17 cellular contexts compared by ENCODE assay signal in genomic region chr19:46289724-46290619, GRCh38. TPM values are rescaled to one million over a fixed set of nuclear protein-coding genes. Genes with fewer than 3 reads are reported as not detected.
A peak's percentile ranks its signal among the peaks of the same experiment; 100 is the strongest.
DNase-seq lines count a peak whose midpoint lies in the region; ATAC-seq, FAIRE-seq and TF ChIP-seq lines count a peak whose summit lies in the region.
"Had no signal": no experiment of that assay in that cellular context is flagged by ENCODE, and none has a peak within 500 bp of the region (broad histone marks: within the 10 kb centered on the region; RNA-seq: fewer than 3 reads in every experiment).

No MANE protein-coding gene starts in this region.

- FAIRE-seq in HepG2 (lab: Jason Lieb, UNC) (no peak), endothelial cell of umbilical vein (lab: Jason Lieb, UNC) (no peak)
- FAIRE-seq: G401.6 had no signal

- in situ Hi-C loops in HepG2 (cut with HindIII; ENCODE audit: extremely low pct_ligation_motif_present, low pct_unique_long_range_greater_than_20kb): loop anchor here (10.0 kb wide), 1 partner anchor 105 kb away; no protein-coding TSS in a partner anchor

- no peak overlapping the region for H3K27ac ChIP-seq in HepG2 (ENCODE audit: extremely low read length, insufficient read depth, low read length)
- H3K27ac ChIP-seq in right lobe of liver: no peak overlapping the region
- peak overlapping the region; percentile 95 for H3K27ac ChIP-seq in endothelial cell of umbilical vein (ENCODE audit: insufficient read depth, low read depth, low read length)
- no peak overlapping the region for H3K27ac ChIP-seq in osteoblast (ENCODE audit: low read depth, low read length)
- peak overlapping the region; percentile 47 to 68 for H3K27ac ChIP-seq in uterus
- H3K27ac ChIP-seq: KMS-11, VCaP had no signal

- H3K27ac Mint-ChIP-seq in stimulated activated naive CD8-positive, alpha-beta T cell treated with anti-CD3 and anti-CD28 coated beads, Interleukin-15, amount 100 ng/mL, for 72 hours: no peak overlapping the region
- no peak overlapping the region for H3K27ac Mint-ChIP-seq in activated naive CD4-positive, alpha-beta T cell treated with anti-CD3 and anti-CD28 coated beads, Interleukin-2, amount 10 ng/mL, durations not matched to agents 7 days and 5 days
- H3K27ac Mint-ChIP-seq: activated CD4-positive, alpha-beta T cell treated with anti-CD3 and anti-CD28 coated beads, Interleukin-2, amount 10 ng/mL, durations not matched to agents 7 days and 5 days; CD4-positive, CD25-positive, alpha-beta regulatory T cell had no signal

- H3K4me3 ChIP-seq in HepG2 (replicated peaks in 1 of 3; ENCODE audit: insufficient read depth in 1 of 3, low read depth in 2 of 3, low read length in 3 of 3) (no peak overlapping the region), right lobe of liver (no peak overlapping the region), endothelial cell of umbilical vein (replicated peaks in 1 of 3; ENCODE audit: insufficient read depth in 1 of 3, low read depth in 1 of 3, low read length in 3 of 3) (no peak overlapping the region), osteoblast (ENCODE audit: insufficient read depth, low read length) (no peak overlapping the region), uterus (no peak overlapping the region)
- H3K4me3 ChIP-seq: thoracic aorta had no signal

- H3K27me3 Mint-ChIP-seq in stimulated activated naive CD8-positive, alpha-beta T cell treated with anti-CD3 and anti-CD28 coated beads, Interleukin-15, amount 100 ng/mL, for 72 hours: peaks cover 11% of the 10 kb centered on the region
- peaks cover 4% of the 10 kb centered on the region for H3K27me3 Mint-ChIP-seq in activated naive CD4-positive, alpha-beta T cell treated with anti-CD3 and anti-CD28 coated beads, Interleukin-2, amount 10 ng/mL, durations not matched to agents 7 days and 5 days

- peaks cover 9% of the 10 kb centered on the region; the same call in 1 of the 2 replicates for H3K4me1 ChIP-seq in HepG2 (ENCODE audit: insufficient read depth, low read length)
- H3K4me1 ChIP-seq in right lobe of liver: no peaks in the 10 kb centered on the region
- peaks cover 14% of the 10 kb centered on the region for H3K4me1 ChIP-seq in endothelial cell of umbilical vein (ENCODE audit: control insufficient read depth, extremely low read depth, insufficient read depth, low read length)
- peaks cover 9% of the 10 kb centered on the region for H3K4me1 ChIP-seq in osteoblast (ENCODE audit: insufficient read depth, low read length)
- no peaks in the 10 kb centered on the region for H3K4me1 ChIP-seq in uterus

- H3K4me1 Mint-ChIP-seq in stimulated activated naive CD8-positive, alpha-beta T cell treated with anti-CD3 and anti-CD28 coated beads, Interleukin-15, amount 100 ng/mL, for 72 hours: no peaks in the 10 kb centered on the region
- peaks cover 9% of the 10 kb centered on the region for H3K4me1 Mint-ChIP-seq in activated naive CD4-positive, alpha-beta T cell treated with anti-CD3 and anti-CD28 coated beads, Interleukin-2, amount 10 ng/mL, durations not matched to agents 7 days and 5 days
- H3K4me1 Mint-ChIP-seq: CD4-positive, CD25-positive, alpha-beta regulatory T cell had no signal

- no peaks in the 10 kb centered on the region for H3K9me1 ChIP-seq in endothelial cell of umbilical vein (replicated peaks; ENCODE audit: control insufficient read depth, extremely low read depth, insufficient read depth, low read length)

- no peaks in the 10 kb centered on the region; the same call in 1 of the 2 replicates for H3K9me3 ChIP-seq in HepG2 (ENCODE audit: low read length)
- no peaks in the 10 kb centered on the region for H3K9me3 ChIP-seq in right lobe of liver
- H3K9me3 ChIP-seq in endothelial cell of umbilical vein (replicated peaks; ENCODE audit: control insufficient read depth, insufficient read depth, low read length): no peaks in the 10 kb centered on the region
- peaks cover 8% of the 10 kb centered on the region for H3K9me3 ChIP-seq in osteoblast (ENCODE audit: low read depth, low read length)
- no peaks in the 10 kb centered on the region for H3K9me3 ChIP-seq in uterus

- no peaks in the 10 kb centered on the region for H4K20me1 ChIP-seq in HepG2 (ENCODE audit: insufficient read depth, low read length)
- H4K20me1 ChIP-seq in endothelial cell of umbilical vein (replicated peaks; ENCODE audit: control insufficient read depth, extremely low read depth, insufficient read depth, low read length): no peaks in the 10 kb centered on the region
- no peaks in the 10 kb centered on the region for H4K20me1 ChIP-seq in osteoblast (ENCODE audit: insufficient read depth, low read length)

- H3K4me2 ChIP-seq in HepG2 (ENCODE audit: low read depth, low read length) (no peak overlapping the region), endothelial cell of umbilical vein (ENCODE audit: insufficient read depth, low read length) (peak overlapping the region; percentile 25), osteoblast (ENCODE audit: insufficient read depth, low read length) (peak overlapping the region; percentile 27)
- H3K4me2 ChIP-seq: KMS-11 had no signal

- TF ChIP-seq EP300 in HepG2 (IDR thresholded peaks at IDR 0.05; ENCODE audit: low read depth in 2 of 2, low read length in 2 of 2): no peak
- no peak for TF ChIP-seq EP300 in HepG2 (CRISPR knock-in tag; IDR thresholded peaks at IDR 0.05; ENCODE audit: borderline replicate concordance)

- POLR2A ChIA-PET in HepG2 (lab: Yijun Ruan, JAX): no interaction called here
- POLR2A ChIA-PET in endothelial cell of umbilical vein (lab: Charles Lee): interaction anchor here (0.6 kb wide), 1 partner anchor 9 kb away, joined by 3 read pairs; no protein-coding TSS in a partner anchor

- DNase-seq in HepG2 (ENCODE audit: low spot score) (no peak), right lobe of liver (no peak), endothelial cell of umbilical vein (ENCODE audit: low read depth, low spot score) (no peak), osteoblast (ENCODE audit: insufficient read length, low spot score, missing footprints) (no peak), uterus (no peak)
- DNase-seq in stimulated activated naive CD8-positive, alpha-beta T cell treated with anti-CD3 and anti-CD28 coated beads, Interleukin-15, amount 100 ng/mL, for 72 hours: no peak
- DNase-seq in activated naive CD4-positive, alpha-beta T cell treated with anti-CD3 and anti-CD28 coated beads, Interleukin-2, amount 10 ng/mL, durations not matched to agents 7 days and 5 days: no peak
- DNase-seq: activated CD4-positive, alpha-beta T cell treated with anti-CD3 and anti-CD28 coated beads, Interleukin-2, amount 10 ng/mL, durations not matched to agents 7 days and 5 days; activated gamma-delta T cell; glutamatergic neuron; NCI-H187 had no signal

- no peak for TF ChIP-seq RAD21 in HepG2 (CRISPR knock-in tag; IDR thresholded peaks at IDR 0.05)

- BruUV-seq in HepG2 (replicated peaks; lab: Mats Ljungman, UMichigan) (no TSS peak), endothelial cell of umbilical vein (replicated peaks; lab: Mats Ljungman, UMichigan) (no TSS peak)

- TF ChIP-seq POLR2A in HepG2 (IDR thresholded peaks at IDR 0.05; ENCODE audit: insufficient read depth in 1 of 2, low read depth in 2 of 2, low read length in 2 of 2) (no peak), right lobe of liver (IDR thresholded peaks at IDR 0.05) (no peak), endothelial cell of umbilical vein (IDR thresholded peaks at IDR 0.05; ENCODE audit: low read depth, low read length) (no peak), uterus (IDR thresholded peaks at IDR 0.05) (no peak)

- no peaks in the 10 kb centered on the region for H3K36me3 Mint-ChIP-seq in activated naive CD4-positive, alpha-beta T cell treated with anti-CD3 and anti-CD28 coated beads, Interleukin-2, amount 10 ng/mL, durations not matched to agents 7 days and 5 days
- H3K36me3 Mint-ChIP-seq: CD4-positive, CD25-positive, alpha-beta regulatory T cell had no signal

- 32% methylated on average over 4 of the region's 4 CpGs for WGBS in HepG2 (ENCODE audit: low lambda C conversion rate)
- WGBS in right lobe of liver (ENCODE audit: insufficient coverage, low coverage, low lambda C conversion rate, missing lambda C conversion rate): 56% methylated on average over 4 of the region's 4 CpGs

- dilution Hi-C loops in endothelial cell of umbilical vein (cut with MboI; ENCODE audit: extremely low pct_ligation_motif_present, low sequenced_read_pairs): no loop called here

- H3K9me3 Mint-ChIP-seq in stimulated activated naive CD8-positive, alpha-beta T cell treated with anti-CD3 and anti-CD28 coated beads, Interleukin-15, amount 100 ng/mL, for 72 hours: peaks cover 14 to 15% of the 10 kb centered on the region in 2 donors
- H3K9me3 Mint-ChIP-seq in activated naive CD4-positive, alpha-beta T cell treated with anti-CD3 and anti-CD28 coated beads, Interleukin-2, amount 10 ng/mL, durations not matched to agents 7 days and 5 days: peaks cover 12% of the 10 kb centered on the region

- no peak overlapping the region for H3K4me3 Mint-ChIP-seq in stimulated activated naive CD8-positive, alpha-beta T cell treated with anti-CD3 and anti-CD28 coated beads, Interleukin-15, amount 100 ng/mL, for 72 hours
- H3K4me3 Mint-ChIP-seq in activated naive CD4-positive, alpha-beta T cell treated with anti-CD3 and anti-CD28 coated beads, Interleukin-2, amount 10 ng/mL, durations not matched to agents 7 days and 5 days: no peak overlapping the region
- H3K4me3 Mint-ChIP-seq: activated CD4-positive, alpha-beta T cell treated with anti-CD3 and anti-CD28 coated beads, Interleukin-2, amount 10 ng/mL, durations not matched to agents 7 days and 5 days; CD4-positive, CD25-positive, alpha-beta regulatory T cell had no signal

- no peaks in the 10 kb centered on the region for H3K79me2 ChIP-seq in HepG2 (ENCODE audit: insufficient read depth, low read length)
- H3K79me2 ChIP-seq in endothelial cell of umbilical vein (ENCODE audit: control insufficient read depth, insufficient read depth, low read length): no peaks in the 10 kb centered on the region
- H3K79me2 ChIP-seq in osteoblast (ENCODE audit: insufficient read depth, low read length): no peaks in the 10 kb centered on the region

- no peaks in the 10 kb centered on the region for H3K27me3 ChIP-seq in HepG2 (ENCODE audit: control insufficient read depth in 1 of 2, insufficient read depth in 2 of 2, low read length in 2 of 2)
- no peaks in the 10 kb centered on the region for H3K27me3 ChIP-seq in right lobe of liver
- no peaks in the 10 kb centered on the region for H3K27me3 ChIP-seq in endothelial cell of umbilical vein (ENCODE audit: control insufficient read depth in 2 of 2, insufficient read depth in 2 of 2, low read length in 2 of 2)
- peaks cover 3% of the 10 kb centered on the region for H3K27me3 ChIP-seq in osteoblast (ENCODE audit: insufficient read depth, low read length)
- no peaks in the 10 kb centered on the region for H3K27me3 ChIP-seq in uterus

- H2AFZ ChIP-seq in HepG2 (ENCODE audit: low read length) (no peak overlapping the region), endothelial cell of umbilical vein (ENCODE audit: low read depth, low read length) (no peak overlapping the region), osteoblast (ENCODE audit: low read length) (no peak overlapping the region)

- no peak for ATAC-seq in HepG2
- ATAC-seq in right lobe of liver: no peak
- ATAC-seq in stimulated activated naive CD8-positive, alpha-beta T cell treated with anti-CD3 and anti-CD28 coated beads, Interleukin-15, amount 100 ng/mL, for 72 hours: no peak
- no peak for ATAC-seq in HG03045 (IDR thresholded peaks at IDR 0.05; ENCODE audit: unreplicated experiment)

- TF ChIP-seq CTCF in HepG2 (CRISPR knock-in tag; IDR thresholded peaks at IDR 0.05): no peak
- TF ChIP-seq CTCF in right lobe of liver (IDR thresholded peaks at IDR 0.05): no peak
- TF ChIP-seq CTCF in endothelial cell of umbilical vein (IDR thresholded peaks at IDR 0.05; ENCODE audit: extremely low read depth in 1 of 2, insufficient read depth in 1 of 2, low read depth in 1 of 2, low read length in 2 of 2): no peak
- TF ChIP-seq CTCF in osteoblast (IDR thresholded peaks at IDR 0.05; ENCODE audit: extremely low read depth, low read depth, low read length): no peak
- no peak for TF ChIP-seq CTCF in uterus (IDR thresholded peaks at IDR 0.05)

- H3K36me3 ChIP-seq in HepG2 (replicated peaks in 1 of 2; ENCODE audit: control insufficient read depth in 1 of 2, insufficient read depth in 2 of 2, low read length in 2 of 2) (no peaks in the 10 kb centered on the region), right lobe of liver (no peaks in the 10 kb centered on the region), endothelial cell of umbilical vein (ENCODE audit: control insufficient read depth in 2 of 2, extremely low read depth in 1 of 2, insufficient read depth in 2 of 2, low read length in 2 of 2) (no peaks in the 10 kb centered on the region), osteoblast (ENCODE audit: insufficient read depth, low read length) (no peaks in the 10 kb centered on the region), uterus (no peaks in the 10 kb centered on the region)
- H3K36me3 ChIP-seq: thoracic aorta had no signal

- no peak overlapping the region for H3K9ac ChIP-seq in HepG2 (ENCODE audit: insufficient read depth, low read depth, low read length)
- H3K9ac ChIP-seq in endothelial cell of umbilical vein (replicated peaks; ENCODE audit: extremely low read depth, insufficient read depth, low read length): no peak overlapping the region
- H3K9ac ChIP-seq: KMS-11 had no signal

- intact Hi-C loops in HepG2 (cut with micrococcal nuclease; ENCODE audit: unreplicated experiment): loop anchor here (10.0 kb wide), 1 partner anchor 225 kb away; no protein-coding TSS in a partner anchor
- intact Hi-C loops in right lobe of liver (cut with DNase I): loop anchor here (10.0 kb wide), 3 partner anchors 55 to 205 kb away; partner anchors contain the start of genes PNMA8B (in 1 of the 2) and PPP5C (in 1 of the 2)
- intact Hi-C loops in endothelial cell of umbilical vein (cut with micrococcal nuclease): loop anchor here (1.0 kb wide), 1 partner anchor 9 kb away; no protein-coding TSS in a partner anchor
- intact Hi-C loops in uterus (cut with DNase I; ENCODE audit: low total_unique reads): no loop called here

- CTCF ChIA-PET in HepG2 (lab: Yijun Ruan, JAX; ENCODE audit: low intra/inter-chr PET ratio, low total read pairs) (no interaction called here), endothelial cell of umbilical vein (lab: Charles Lee) (interaction anchor here (1.5 to 2.2 kb wide), 3 partner anchors 8 to 11 kb away, joined by 9 to 11 read pairs (median 10); no protein-coding TSS in a partner anchor)
- CTCF ChIA-PET in activated naive CD4-positive, alpha-beta T cell treated with anti-CD3 and anti-CD28 coated beads, Interleukin-2, amount 10 ng/mL, durations not matched to agents 7 days and 5 days (lab: Charles Lee): interaction anchor here (1.6 kb wide), 1 partner anchor 9 kb away, joined by 8 read pairs; no protein-coding TSS in a partner anchor

RNA-seq across cellular contexts. Expression of gene HIF3A, which starts 6.9 kb away (rescaled TPM):
- total RNA-seq in HepG2 (2016; rRNA removed; fragmentation: Illumina TruSeq; extraction: Trizol) (0.09 TPM in 1 of 2 replicates, not detected in the other), right lobe of liver (1 to 10 TPM in 5 of 6 experiments, under 1 TPM in 1; 0.47 to 9.2 (median 4.5) TPM), endothelial cell of umbilical vein (8.1 and 8.5 TPM in 2 replicates), osteoblast (not detected in 2 replicates), uterus (100 to 1,000 TPM in 2 of 4 donors, 10 to 100 TPM in 2; 21.5 to 212 (median 103) TPM)
- total RNA-seq in HepG2 (2016; cell fraction: cytosol; rRNA removed; fragmentation: Illumina TruSeq; extraction: Trizol; ENCODE audit: low read depth): not detected in 2 replicates
- not detected in 2 replicates for total RNA-seq in HepG2 (2016; cell fraction: insoluble cytoplasmic fraction; rRNA removed; fragmentation: Illumina TruSeq; extraction: Trizol)
- not detected in 2 replicates for total RNA-seq in HepG2 (2016; cell fraction: membrane; rRNA removed; fragmentation: Illumina TruSeq; extraction: Trizol)
- total RNA-seq in HepG2 (2016; cell fraction: nucleus; rRNA removed; fragmentation: Illumina TruSeq; extraction: Trizol): not detected in 2 replicates
- polyA plus RNA-seq in HepG2 (2011; rRNA removed) (0.22 and 0.38 TPM in 2 replicates), endothelial cell of umbilical vein (5.6 and 8.5 TPM in 2 replicates)
- polyA plus RNA-seq in HepG2 (2011; cell fraction: cytosol; rRNA removed): 0.13 and 0.36 TPM in 2 replicates
- polyA plus RNA-seq in HepG2 (2011; cell fraction: nucleus; rRNA removed): 2.3 and 2.4 TPM in 2 replicates
- 1.6 and 4.3 TPM in 2 replicates for polyA plus RNA-seq in HepG2 (2012)
- polyA plus RNA-seq in HepG2 (2016; cell fraction: cytosol; fragmentation: Illumina TruSeq; extraction: Trizol; ENCODE audit: low read depth): not detected in 2 replicates
- polyA plus RNA-seq in HepG2 (2016; cell fraction: insoluble cytoplasmic fraction; fragmentation: Illumina TruSeq; extraction: Trizol; ENCODE audit: low read depth): not detected in 2 replicates
- not detected in 2 replicates for polyA plus RNA-seq in HepG2 (2016; cell fraction: membrane; fragmentation: Illumina TruSeq; extraction: Trizol; ENCODE audit: low read depth)
- 0.52 TPM in 1 of 2 replicates, not detected in the other for polyA plus RNA-seq in HepG2 (2016; cell fraction: nucleus; fragmentation: Illumina TruSeq; extraction: Trizol; ENCODE audit: insufficient read depth, low read depth)
- polyA minus RNA-seq in HepG2 (2011; rRNA and poly(A)+ RNA removed; ENCODE audit: low replicate concordance): 0.72 and 0.87 TPM in 2 replicates
- 0.62 and 1.3 TPM in 2 replicates for polyA minus RNA-seq in HepG2 (2011; cell fraction: cytosol; rRNA and poly(A)+ RNA removed)
- 0.64 and 0.87 TPM in 2 replicates for polyA minus RNA-seq in HepG2 (2011; cell fraction: nucleus; rRNA and poly(A)+ RNA removed)
- 3.4 and 5.3 TPM in 2 replicates for polyA plus RNA-seq in endothelial cell of umbilical vein (2011; cell fraction: cytosol; rRNA removed)
- polyA plus RNA-seq in endothelial cell of umbilical vein (2011; cell fraction: nucleus; rRNA removed): 14.1 and 15.9 TPM in 2 replicates
- 0.78 and 1.1 TPM in 2 replicates for polyA plus RNA-seq in endothelial cell of umbilical vein (2012)
- polyA minus RNA-seq in endothelial cell of umbilical vein: 5.6 and 9.1 TPM in 2 replicates
- polyA minus RNA-seq in endothelial cell of umbilical vein (2011; cell fraction: cytosol; rRNA and poly(A)+ RNA removed): 0.31 TPM
- 12.1 and 14.6 TPM in 2 replicates for polyA minus RNA-seq in endothelial cell of umbilical vein (2011; cell fraction: nucleus; rRNA and poly(A)+ RNA removed)
- total RNA-seq: activated CD4-positive, alpha-beta T cell treated with anti-CD3 and anti-CD28 coated beads, Interleukin-2, amount 10 ng/mL, durations not matched to agents 7 days and 5 days; CD4-positive, CD25-positive, alpha-beta regulatory T cell had no signal
- polyA plus RNA-seq: CD4-positive, CD25-positive, alpha-beta regulatory T cell had no signal

RNA-seq across cellular contexts. Expression of gene PPP5C, which starts 56.9 kb away (rescaled TPM):
- total RNA-seq in HepG2 (2016; rRNA removed; fragmentation: Illumina TruSeq; extraction: Trizol): 38.2 and 41.6 TPM in 2 replicates
- 6.6 and 9.3 TPM in 2 replicates for total RNA-seq in HepG2 (2016; cell fraction: cytosol; rRNA removed; fragmentation: Illumina TruSeq; extraction: Trizol; ENCODE audit: low read depth)
- 33.6 and 40.9 TPM in 2 replicates for total RNA-seq in HepG2 (2016; cell fraction: insoluble cytoplasmic fraction; rRNA removed; fragmentation: Illumina TruSeq; extraction: Trizol)
- total RNA-seq in HepG2 (2016; cell fraction: membrane; rRNA removed; fragmentation: Illumina TruSeq; extraction: Trizol): 12.2 and 12.3 TPM in 2 replicates
- 31.3 and 44.2 TPM in 2 replicates for total RNA-seq in HepG2 (2016; cell fraction: nucleus; rRNA removed; fragmentation: Illumina TruSeq; extraction: Trizol)
- polyA plus RNA-seq in HepG2 (2011; rRNA removed): 67.9 and 68.5 TPM in 2 replicates
- polyA plus RNA-seq in HepG2 (2011; cell fraction: cytosol; rRNA removed): 52.3 and 70.1 TPM in 2 replicates
- polyA plus RNA-seq in HepG2 (2011; cell fraction: nucleus; rRNA removed): 118 and 133 TPM in 2 replicates
- polyA plus RNA-seq in HepG2 (2012): 33.2 and 36.7 TPM in 2 replicates
- polyA plus RNA-seq in HepG2 (2016; cell fraction: cytosol; fragmentation: Illumina TruSeq; extraction: Trizol; ENCODE audit: low read depth): 3.4 and 4.4 TPM in 2 replicates
- polyA plus RNA-seq in HepG2 (2016; cell fraction: insoluble cytoplasmic fraction; fragmentation: Illumina TruSeq; extraction: Trizol; ENCODE audit: low read depth): 45.7 and 54.9 TPM in 2 replicates
- 6.8 and 8.2 TPM in 2 replicates for polyA plus RNA-seq in HepG2 (2016; cell fraction: membrane; fragmentation: Illumina TruSeq; extraction: Trizol; ENCODE audit: low read depth)
- polyA plus RNA-seq in HepG2 (2016; cell fraction: nucleus; fragmentation: Illumina TruSeq; extraction: Trizol; ENCODE audit: insufficient read depth, low read depth): 82.9 and 89.8 TPM in 2 replicates
- 92.2 and 144 TPM in 2 replicates for polyA minus RNA-seq in HepG2 (2011; rRNA and poly(A)+ RNA removed; ENCODE audit: low replicate concordance)
- polyA minus RNA-seq in HepG2 (2011; cell fraction: cytosol; rRNA and poly(A)+ RNA removed): 26.7 and 26.9 TPM in 2 replicates
- 63.0 and 66.9 TPM in 2 replicates for polyA minus RNA-seq in HepG2 (2011; cell fraction: nucleus; rRNA and poly(A)+ RNA removed)
- total RNA-seq in right lobe of liver: 10 to 100 TPM; 23.9 to 47.8 (median 36.0) TPM
- 102 and 114 TPM in 2 replicates for total RNA-seq in endothelial cell of umbilical vein
- polyA plus RNA-seq in endothelial cell of umbilical vein: 157 and 172 TPM in 2 replicates
- polyA plus RNA-seq in endothelial cell of umbilical vein (2011; cell fraction: cytosol; rRNA removed): 176 and 178 TPM in 2 replicates
- 344 and 359 TPM in 2 replicates for polyA plus RNA-seq in endothelial cell of umbilical vein (2011; cell fraction: nucleus; rRNA removed)
- 80.6 and 99.1 TPM in 2 replicates for polyA plus RNA-seq in endothelial cell of umbilical vein (2012)
- polyA minus RNA-seq in endothelial cell of umbilical vein: 147 and 200 TPM in 2 replicates
- 52.9 TPM for polyA minus RNA-seq in endothelial cell of umbilical vein (2011; cell fraction: cytosol; rRNA and poly(A)+ RNA removed)
- 117 and 126 TPM in 2 replicates for polyA minus RNA-seq in endothelial cell of umbilical vein (2011; cell fraction: nucleus; rRNA and poly(A)+ RNA removed)
- total RNA-seq in osteoblast: 34.8 and 36.6 TPM in 2 replicates
- 10 to 100 TPM; 26.1 to 92.3 (median 62.5) TPM for total RNA-seq in uterus

Comparison
In these comparisons a context has a peak if more than half of its experiments do, and no peak if none do; other contexts are left out.
1. H3K27ac ChIP-seq: peak in endothelial cell of umbilical vein (single experiment) and uterus (2 of 2); none in HepG2 (single experiment), right lobe of liver (0 of 3) and osteoblast (single experiment).